Comparison of ENCODE assay signal across 1 cellular context in genomic region chr10:3813986-3814831, GRCh38.
TF ChIP-seq lines count a peak whose summit lies in the region.

No MANE protein-coding gene starts in this region.

TF ChIP-seq in GM23338, 12 proteins besides CTCF, POLR2A, EP300 and RAD21 (continued from another document):
- no peak for TF ChIP-seq EZH2phosphoT487 (IDR thresholded peaks at IDR 0.05; ENCODE audit: unreplicated experiment)
- no peak for TF ChIP-seq POLR2AphosphoS5 (IDR thresholded peaks at IDR 0.05; ENCODE audit: low read depth)
- no peak for TF ChIP-seq ZNF462 (CRISPR knock-in tag; IDR thresholded peaks at IDR 0.05)
- TF ChIP-seq STAT1 (IDR thresholded peaks at IDR 0.05; ENCODE audit: unreplicated experiment) = no peak
- TF ChIP-seq JUNB (IDR thresholded peaks at IDR 0.05; ENCODE audit: unreplicated experiment) = no peak
